9 cellular contexts compared by ENCODE assay signal in the genomic region with DNA sequence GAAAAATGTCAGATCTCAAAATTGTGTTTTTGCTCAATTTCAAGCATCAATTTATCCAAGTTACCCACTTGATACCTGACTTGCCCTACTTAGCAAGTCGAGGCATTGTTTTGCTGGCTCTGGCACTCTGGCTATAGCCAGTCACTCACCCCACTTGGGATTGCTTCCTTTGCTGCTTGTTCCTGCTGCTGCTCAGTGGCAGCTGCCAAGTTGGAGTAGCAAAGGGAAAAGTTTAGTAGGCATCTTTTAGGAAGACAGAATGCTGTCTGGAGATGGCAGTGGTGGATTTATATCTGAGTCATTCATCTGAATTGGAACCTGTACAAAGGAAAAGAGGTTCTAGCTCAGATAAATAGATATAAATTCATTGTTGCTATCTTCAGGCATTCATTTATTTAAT. TPM values are rescaled to one million over a fixed set of nuclear protein-coding genes. Genes with fewer than 3 reads are reported as not detected.
DNase-seq lines count a peak whose midpoint lies in the region; ATAC-seq, FAIRE-seq and TF ChIP-seq lines count a peak whose summit lies in the region.
"Had no signal": no experiment of that assay in that cellular context is flagged by ENCODE, and none has a peak within 500 bp of the region (broad histone marks: within the 10 kb centered on the region; RNA-seq: fewer than 3 reads in every experiment).

No MANE protein-coding gene starts in this region.

- POLR2A ChIA-PET in A673 (lab: Charles Lee; ENCODE audit: low non-redundant PET): no interaction called here

- TF ChIP-seq POLR2A in H54 (IDR thresholded peaks at IDR 0.05; ENCODE audit: low read depth, low read length): no peak

- BruUV-seq in A673 (replicated peaks; lab: Mats Ljungman, UMichigan): no TSS peak

- H3K27me3 ChIP-seq in A673 (replicated peaks; ENCODE audit: insufficient read depth, low read depth, low read length, poor library complexity) (no peaks in the 10 kb centered on the region), HAP-1 (ENCODE audit: low read depth) (no peaks in the 10 kb centered on the region), WERI-Rb-1 (ENCODE audit: insufficient read depth, low read depth, severe bottlenecking) (no peaks in the 10 kb centered on the region)

- CTCF ChIA-PET in A673 (lab: Charles Lee): no interaction called here

- FAIRE-seq in H54 (lab: Jason Lieb, UNC): peak; percentile 94

- peak; percentile 38 for DNase-seq in A673 (ENCODE audit: low spot score)
- DNase-seq in H54 (ENCODE audit: insufficient read length, low spot score): no peak
- DNase-seq in astrocyte of the spinal cord (ENCODE audit: low read depth, low spot score): peak; percentile 17
- DNase-seq in left lobe of liver (ENCODE audit: low spot score): no peak
- no peak for DNase-seq in NCI-H1436 (lab: John Stamatoyannopoulos, UW)
- no peak for DNase-seq in HAP-1 (ENCODE audit: low spot score in 2 of 2)
- DNase-seq in HuH-7 (ENCODE audit: low spot score): no peak
- no peak for DNase-seq in WERI-Rb-1
- DNase-seq: NCI-H526 treated with DMSO at 0.1 percent for 48 hours had no signal

- peaks cover 9% of the 10 kb centered on the region for H3K4me1 ChIP-seq in A673 (ENCODE audit: insufficient read depth, low read length, poor library complexity, severe bottlenecking)
- no peaks in the 10 kb centered on the region for H3K4me1 ChIP-seq in HAP-1

- H3K27ac ChIP-seq in A673 (ENCODE audit: low read depth, low read length, poor library complexity, severe bottlenecking) (no peak overlapping the region), WERI-Rb-1 (no peak overlapping the region)

- H3K9me3 ChIP-seq in A673 (ENCODE audit: low read depth, low read length, poor library complexity, severe bottlenecking) (no peaks in the 10 kb centered on the region), HAP-1 (no peaks in the 10 kb centered on the region), WERI-Rb-1 (ENCODE audit: severe bottlenecking) (no peaks in the 10 kb centered on the region)

- in situ Hi-C loops in astrocyte of the spinal cord (cut with HindIII; ENCODE audit: low sequenced_read_pairs) (no loop called here), HAP-1 (cut with MboI; ENCODE audit: low sequenced_read_pairs) (no loop called here)

- TF ChIP-seq CTCF in A673 (conservative IDR thresholded peaks at IDR 0.05; ENCODE audit: low read depth, low read length) (no peak), astrocyte of the spinal cord (IDR thresholded peaks at IDR 0.05; ENCODE audit: low read depth, low read length) (no peak), WERI-Rb-1 (IDR thresholded peaks at IDR 0.05; ENCODE audit: low read depth, low read length) (no peak)

- ATAC-seq in left lobe of liver: peak; percentile 55

- H3K36me3 ChIP-seq in A673 (ENCODE audit: insufficient read depth, low read length, poor library complexity, severe bottlenecking) (no peaks in the 10 kb centered on the region), HAP-1 (replicated peaks) (no peaks in the 10 kb centered on the region), WERI-Rb-1 (peaks cover 9% of the 10 kb centered on the region; the same call in 1 of the 2 replicates)

- no peak overlapping the region for H3K4me3 ChIP-seq in A673 (ENCODE audit: low read depth, low read length, poor library complexity, severe bottlenecking)
- no peak overlapping the region for H3K4me3 ChIP-seq in astrocyte of the spinal cord (ENCODE audit: low read depth, low read length)
- no peak overlapping the region for H3K4me3 ChIP-seq in HAP-1
- H3K4me3 ChIP-seq in WERI-Rb-1 (ENCODE audit: low read depth, low read length): no peak overlapping the region

- intact Hi-C loops in A673 (cut with micrococcal nuclease; ENCODE audit: unreplicated experiment): loop anchor here (5.0 to 10.0 kb wide), 2 partner anchors 167 to 385 kb away; no protein-coding TSS in a partner anchor

RNA-seq across cellular contexts. Expression of a gene that starts 41.2 kb away (rescaled TPM):
- 93.0 and 105 TPM in 2 replicates for total RNA-seq in A673 (2021)
- total RNA-seq in left lobe of liver: 83.5 TPM

Comparison
In these comparisons a context has a peak if more than half of its experiments do, and no peak if none do; other contexts are left out.
1. DNase-seq: peak in A673 (single experiment) and astrocyte of the spinal cord (single experiment); none in H54 (single experiment), left lobe of liver (single experiment), NCI-H1436 (single experiment), HAP-1 (0 of 2), HuH-7 (single experiment) and WERI-Rb-1 (single experiment).